4 cellular contexts compared by ENCODE assay signal in genomic region chr15:30179814-30180213, GRCh38. TPM values are rescaled to one million over a fixed set of nuclear protein-coding genes. Genes with fewer than 3 reads are reported as not detected.
"Had no signal": no experiment of that assay in that cellular context is flagged by ENCODE, and none has a peak within 500 bp of the region (broad histone marks: within the 10 kb centered on the region; RNA-seq: fewer than 3 reads in every experiment).

No MANE protein-coding gene starts in this region.

RNA-seq across cellular contexts. Expression of gene GOLGA8T, which starts 45.0 kb away (rescaled TPM):
- total RNA-seq: K562, M059J, Right ventricle myocardium superior had no signal
- polyA plus RNA-seq: IgD-negative memory B cell, K562 had no signal
